In genomic region chr22:24513706-24514240, GRCh38 we compare ENCODE assay signal across 31 cellular contexts. TPM values are rescaled to one million over a fixed set of nuclear protein-coding genes. Genes with fewer than 3 reads are reported as not detected.
"Had no signal": no experiment of that assay in that cellular context is flagged by ENCODE, and none has a peak within 500 bp of the region (broad histone marks: within the 10 kb centered on the region; RNA-seq: fewer than 3 reads in every experiment).

No MANE protein-coding gene starts in this region.

- H3K36me3 Mint-ChIP-seq: activated CD8-positive, alpha-beta memory T cell treated with anti-CD3 and anti-CD28 coated beads, Interleukin-2, amount 10 ng/mL, durations not matched to agents 7 days and 5 days; activated naive CD8-positive, alpha-beta T cell; mesothelial cell of epicardium; naive B cell; WTC11 had no signal

- H3K79me2 ChIP-seq: parathyroid adenoma had no signal

- H3K9me3 Mint-ChIP-seq: activated CD8-positive, alpha-beta T cell treated with anti-CD3 and anti-CD28 coated beads for 36 hours; activated T-helper 2 cell treated with anti-CD3 and anti-CD28 coated beads, Interferon-gamma antibody, Interleukin-2, Interleukin-4, amounts not matched to agents 10 μg/mL and 5 μg/mL and 100 μg/mL, durations not matched to agents 14 hours and 24 hours and 36 hours; central memory CD8-positive, alpha-beta T cell; dendritic cell treated with granulocyte-macrophage colony-stimulating factor and Interleukin-4, amounts not matched to agents 40 ng/mL and 50 ng/mL, for 4 days; mesothelial cell of epicardium; naive B cell; neural crest cell; WTC11 had no signal

- H3K4me1 Mint-ChIP-seq: central memory CD8-positive, alpha-beta T cell had no signal

- H3K4me3 ChIP-seq: esophagus muscularis mucosa, heart left ventricle, left ventricle myocardium inferior, psoas muscle, smooth muscle cell, suprapubic skin, tibial nerve had no signal

- H3K27me3 Mint-ChIP-seq: activated CD8-positive, alpha-beta T cell treated with anti-CD3 and anti-CD28 coated beads for 36 hours; activated naive CD8-positive, alpha-beta T cell; central memory CD8-positive, alpha-beta T cell had no signal

- H2AFZ ChIP-seq: parathyroid adenoma had no signal

- DNase-seq: activated CD4-positive, alpha-beta T cell treated with anti-CD3 and anti-CD28 coated beads for 1 hour; activated CD4-positive, alpha-beta T cell treated with anti-CD3 and anti-CD28 coated beads, Interleukin-2, amount 50 U/mL, for 1 hour; activated CD8-positive, alpha-beta memory T cell treated with anti-CD3 and anti-CD28 coated beads, Interleukin-2, amount 10 ng/mL, durations not matched to agents 7 days and 5 days; activated CD8-positive, alpha-beta T cell treated with anti-CD3 and anti-CD28 coated beads for 36 hours; activated T-cell treated with anti-CD3 and anti-CD28 coated beads, Interleukin-2, amount 50 U/mL, for 48 hours; anterior cingulate cortex; foreskin keratinocyte; left ventricle myocardium inferior; mammary epithelial cell; naive B cell; nucleus accumbens; stimulated activated CD4-positive, alpha-beta T cell treated with anti-CD3 and anti-CD28 coated beads, Interleukin-1b, Interleukin-23, amount 100 ng/mL, for 48 hours; stimulated activated CD4-positive, alpha-beta T cell treated with anti-CD3 and anti-CD28 coated beads, Interleukin-4, amount 100 ng/mL, for 4 hours; stimulated activated CD8-positive, alpha-beta memory T cell treated with anti-CD3 and anti-CD28 coated beads, Interleukin-4, amount 100 ng/mL, for 48 hours; stimulated activated naive CD4-positive, alpha-beta T cell; T-helper 2 cell had no signal

- H3K9me3 ChIP-seq: esophagus muscularis mucosa, heart left ventricle, left ventricle myocardium inferior, psoas muscle, suprapubic skin, tibial nerve had no signal

- H3K36me3 ChIP-seq: esophagus muscularis mucosa, heart left ventricle, left ventricle myocardium inferior, suprapubic skin, tibial nerve had no signal

- ATAC-seq: activated CD8-positive, alpha-beta memory T cell treated with anti-CD3 and anti-CD28 coated beads, Interleukin-2, amount 10 ng/mL, durations not matched to agents 7 days and 5 days; activated CD8-positive, alpha-beta T cell treated with anti-CD3 and anti-CD28 coated beads for 36 hours; foreskin keratinocyte; heart left ventricle; psoas muscle; WTC11 had no signal

- H3K9ac ChIP-seq: parathyroid adenoma had no signal

- H3K27ac ChIP-seq: esophagus muscularis mucosa, foreskin keratinocyte, heart left ventricle, left ventricle myocardium inferior, parathyroid adenoma, psoas muscle, suprapubic skin, tibial nerve had no signal

- H3K27me3 ChIP-seq: heart left ventricle, suprapubic skin, tibial nerve had no signal

- H3K27ac Mint-ChIP-seq: activated CD8-positive, alpha-beta memory T cell treated with anti-CD3 and anti-CD28 coated beads, Interleukin-2, amount 10 ng/mL, durations not matched to agents 7 days and 5 days; activated CD8-positive, alpha-beta T cell treated with anti-CD3 and anti-CD28 coated beads for 36 hours; activated naive CD8-positive, alpha-beta T cell; activated T-helper 2 cell treated with anti-CD3 and anti-CD28 coated beads, Interferon-gamma antibody, Interleukin-2, Interleukin-4, amounts not matched to agents 10 μg/mL and 5 μg/mL and 100 μg/mL, durations not matched to agents 14 hours and 24 hours and 36 hours; dendritic cell treated with granulocyte-macrophage colony-stimulating factor and Interleukin-4, amounts not matched to agents 40 ng/mL and 50 ng/mL, for 4 days; mesothelial cell of epicardium; WTC11 had no signal

- H3K4me3 Mint-ChIP-seq: activated CD8-positive, alpha-beta memory T cell treated with anti-CD3 and anti-CD28 coated beads, Interleukin-2, amount 10 ng/mL, durations not matched to agents 7 days and 5 days; activated CD8-positive, alpha-beta T cell treated with anti-CD3 and anti-CD28 coated beads for 36 hours; activated naive CD8-positive, alpha-beta T cell; central memory CD8-positive, alpha-beta T cell; dendritic cell treated with granulocyte-macrophage colony-stimulating factor and Interleukin-4, amounts not matched to agents 40 ng/mL and 50 ng/mL, for 4 days; mesothelial cell of epicardium; naive B cell; neural crest cell; WTC11 had no signal

- H3K4me2 ChIP-seq: smooth muscle cell had no signal

RNA-seq across cellular contexts. Expression of gene UPB1, which starts 18.6 kb away (rescaled TPM):
- total RNA-seq: bronchial epithelial cell, foreskin keratinocyte, mammary epithelial cell, neural crest cell, smooth muscle cell had no signal
- polyA plus RNA-seq: foreskin keratinocyte, mammary epithelial cell had no signal
